8 cellular contexts compared by ENCODE assay signal in genomic region chr17:44683303-44683702, GRCh38. TPM values are rescaled to one million over a fixed set of nuclear protein-coding genes. Genes with fewer than 3 reads are reported as not detected.
"Had no signal": no experiment of that assay in that cellular context is flagged by ENCODE, and none has a peak within 500 bp of the region (broad histone marks: within the 10 kb centered on the region; RNA-seq: fewer than 3 reads in every experiment).

No MANE protein-coding gene starts in this region.

RNA-seq across cellular contexts. Expression of gene MEIOC, which starts 27.0 kb away (rescaled TPM):
- total RNA-seq: esophagus mucosa, left ventricle myocardium superior, lung microvascular endothelial cell, mesenteric fat pad, ovary, right lobe of liver, suprapubic skin, upper lobe of right lung had no signal
